In the genomic region with DNA sequence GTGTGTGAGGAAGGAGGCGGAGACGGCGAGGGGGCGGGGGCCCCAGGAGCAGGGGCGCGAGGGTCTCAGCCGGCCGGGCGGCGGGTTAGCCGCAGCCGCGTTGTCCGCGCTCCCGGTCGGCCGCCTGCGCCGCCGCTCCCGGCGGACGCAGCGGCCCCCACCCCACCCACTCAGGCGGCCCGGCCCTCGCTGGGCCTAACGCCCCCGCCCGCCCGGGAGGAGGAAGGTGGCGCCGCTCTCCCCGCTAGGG, we compare ENCODE assay signal across 1 cellular context.
TF ChIP-seq lines count a peak whose summit lies in the region.

FCHSD2 (minus strand) TSS at position 191 of the 250 bp plus-strand sequence. CDS start 441 bp downstream, outside the sequence.

TF ChIP-seq in K562, 482 proteins besides CTCF, POLR2A, EP300 and RAD21 (continued from another document and continues in another):
- peak in 1 of 2 experiments; percentile 62; a peak in 2 of 4 replicates for TF ChIP-seq UBTF (IDR thresholded peaks at IDR 0.05; ENCODE audit: borderline replicate concordance in 1 of 2, low read depth in 2 of 2, low read length in 2 of 2)
- TF ChIP-seq PHB (CRISPR knock-in tag; IDR thresholded peaks at IDR 0.05), result no peak
- TF ChIP-seq NR3C1 (CRISPR knock-in tag; IDR thresholded peaks at IDR 0.05), result no peak
- no peak for TF ChIP-seq ZKSCAN1 (IDR thresholded peaks at IDR 0.05; ENCODE audit: low read depth, low read length)
- no peak for TF ChIP-seq FUS (optimal IDR thresholded peaks at IDR 0.05; ENCODE audit: low read depth, low read length)
- TF ChIP-seq ELF4 (CRISPR knock-in tag; IDR thresholded peaks at IDR 0.05), result no peak
- no peak for TF ChIP-seq NCOA1 (IDR thresholded peaks at IDR 0.05; ENCODE audit: low read depth)
- no peak for TF ChIP-seq CHAMP1 (IDR thresholded peaks at IDR 0.05)
- TF ChIP-seq CBX5 (IDR thresholded peaks at IDR 0.05; ENCODE audit: borderline replicate concordance, low read depth), result no peak
- no peak for TF ChIP-seq USF1 (CRISPR knock-in tag; IDR thresholded peaks at IDR 0.05)
- no peak for TF ChIP-seq SIN3A (IDR thresholded peaks at IDR 0.05; ENCODE audit: borderline replicate concordance in 2 of 2, control insufficient read depth in 1 of 2, low read depth in 2 of 2, low read length in 2 of 2)
- no peak for TF ChIP-seq DDX20 (tag; IDR thresholded peaks at IDR 0.05; ENCODE audit: low read depth)
- TF ChIP-seq, protein P1, sequence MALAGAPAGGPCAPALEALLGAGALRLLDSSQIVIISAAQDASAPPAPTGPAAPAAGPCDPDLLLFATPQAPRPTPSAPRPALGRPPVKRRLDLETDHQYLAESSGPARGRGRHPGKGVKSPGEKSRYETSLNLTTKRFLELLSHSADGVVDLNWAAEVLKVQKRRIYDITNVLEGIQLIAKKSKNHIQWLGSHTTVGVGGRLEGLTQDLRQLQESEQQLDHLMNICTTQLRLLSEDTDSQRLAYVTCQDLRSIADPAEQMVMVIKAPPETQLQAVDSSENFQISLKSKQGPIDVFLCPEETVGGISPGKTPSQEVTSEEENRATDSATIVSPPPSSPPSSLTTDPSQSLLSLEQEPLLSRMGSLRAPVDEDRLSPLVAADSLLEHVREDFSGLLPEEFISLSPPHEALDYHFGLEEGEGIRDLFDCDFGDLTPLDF (CRISPR knock-in tag; IDR thresholded peaks at IDR 0.05), result no peak
- TF ChIP-seq ZSCAN32 (CRISPR knock-in tag; IDR thresholded peaks at IDR 0.05), result no peak
- no peak for TF ChIP-seq REST (CRISPR knock-in tag; IDR thresholded peaks at IDR 0.05; ENCODE audit: low read depth)
- no peak for TF ChIP-seq SIRT6 (IDR thresholded peaks at IDR 0.05; ENCODE audit: low read depth, low read length)
- TF ChIP-seq ZNF12 (CRISPR knock-in tag; IDR thresholded peaks at IDR 0.05), result no peak
- TF ChIP-seq, protein P2, sequence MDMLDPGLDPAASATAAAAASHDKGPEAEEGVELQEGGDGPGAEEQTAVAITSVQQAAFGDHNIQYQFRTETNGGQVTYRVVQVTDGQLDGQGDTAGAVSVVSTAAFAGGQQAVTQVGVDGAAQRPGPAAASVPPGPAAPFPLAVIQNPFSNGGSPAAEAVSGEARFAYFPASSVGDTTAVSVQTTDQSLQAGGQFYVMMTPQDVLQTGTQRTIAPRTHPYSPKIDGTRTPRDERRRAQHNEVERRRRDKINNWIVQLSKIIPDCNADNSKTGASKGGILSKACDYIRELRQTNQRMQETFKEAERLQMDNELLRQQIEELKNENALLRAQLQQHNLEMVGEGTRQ (CRISPR knock-in tag; IDR thresholded peaks at IDR 0.05), result no peak
- no peak for TF ChIP-seq NRF1 (conservative IDR thresholded peaks at IDR 0.05 in 1 of 2, IDR thresholded peaks at IDR 0.05 in 1 of 2)
- no peak for TF ChIP-seq ZNF583 (CRISPR knock-in tag; IDR thresholded peaks at IDR 0.05)
- TF ChIP-seq, protein P3, sequence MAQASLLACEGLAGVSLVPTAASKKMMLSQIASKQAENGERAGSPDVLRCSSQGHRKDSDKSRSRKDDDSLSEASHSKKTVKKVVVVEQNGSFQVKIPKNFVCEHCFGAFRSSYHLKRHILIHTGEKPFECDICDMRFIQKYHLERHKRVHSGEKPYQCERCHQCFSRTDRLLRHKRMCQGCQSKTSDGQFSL (CRISPR knock-in tag; IDR thresholded peaks at IDR 0.05), result no peak
- TF ChIP-seq, protein P3 (tag; IDR thresholded peaks at IDR 0.05), result 0 out of 4 replicates have a peak, but pooled peaks of 1 of the 2 experiments have one; percentile 9
- TF ChIP-seq TSC22D4 (tag; IDR thresholded peaks at IDR 0.05), result no peak
- no peak for TF ChIP-seq ZNF41 (CRISPR knock-in tag; conservative IDR thresholded peaks at IDR 0.05)
- no peak for TF ChIP-seq SNRNP70 (optimal IDR thresholded peaks at IDR 0.05; ENCODE audit: low read depth, low read length)
- 0 out of 4 replicates have a peak, but pooled peaks of 1 of the 2 experiments have one; percentile 25 for TF ChIP-seq NONO (IDR thresholded peaks at IDR 0.05; ENCODE audit: low read depth in 2 of 2, low read length in 1 of 2)
- TF ChIP-seq PHF8 (IDR thresholded peaks at IDR 0.05; ENCODE audit: borderline replicate concordance, low read length), result peak; percentile 81; the same call in 1 of the 2 replicates
- TF ChIP-seq HNRNPL (IDR thresholded peaks at IDR 0.05; ENCODE audit: low read depth, low read length), result no peak
- TF ChIP-seq, protein P4, sequence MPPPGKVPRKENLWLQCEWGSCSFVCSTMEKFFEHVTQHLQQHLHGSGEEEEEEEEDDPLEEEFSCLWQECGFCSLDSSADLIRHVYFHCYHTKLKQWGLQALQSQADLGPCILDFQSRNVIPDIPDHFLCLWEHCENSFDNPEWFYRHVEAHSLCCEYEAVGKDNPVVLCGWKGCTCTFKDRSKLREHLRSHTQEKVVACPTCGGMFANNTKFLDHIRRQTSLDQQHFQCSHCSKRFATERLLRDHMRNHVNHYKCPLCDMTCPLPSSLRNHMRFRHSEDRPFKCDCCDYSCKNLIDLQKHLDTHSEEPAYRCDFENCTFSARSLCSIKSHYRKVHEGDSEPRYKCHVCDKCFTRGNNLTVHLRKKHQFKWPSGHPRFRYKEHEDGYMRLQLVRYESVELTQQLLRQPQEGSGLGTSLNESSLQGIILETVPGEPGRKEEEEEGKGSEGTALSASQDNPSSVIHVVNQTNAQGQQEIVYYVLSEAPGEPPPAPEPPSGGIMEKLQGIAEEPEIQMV (tag; conservative IDR thresholded peaks at IDR 0.05; ENCODE audit: low read depth), result no peak
- TF ChIP-seq TFAP4 (CRISPR knock-in tag; IDR thresholded peaks at IDR 0.05; ENCODE audit: borderline replicate concordance), result no peak
- TF ChIP-seq ZBTB12 (CRISPR knock-in tag; IDR thresholded peaks at IDR 0.05), result no peak
- 0 out of 2 replicates have a peak, but pooled peaks have one; percentile 75 for TF ChIP-seq ZBTB7A (IDR thresholded peaks at IDR 0.05; ENCODE audit: borderline replicate concordance, control insufficient read depth, low read depth, low read length)
- no peak for TF ChIP-seq NR2F6 (CRISPR knock-in tag; IDR thresholded peaks at IDR 0.05)
- no peak for TF ChIP-seq NUFIP1 (IDR thresholded peaks at IDR 0.05; ENCODE audit: partially characterized antibody)
- no peak for TF ChIP-seq GTF2A2 (tag; IDR thresholded peaks at IDR 0.05)
- TF ChIP-seq POLR2H (tag; IDR thresholded peaks at IDR 0.05; ENCODE audit: low read depth), result no peak
- no peak for TF ChIP-seq ZNF77 (CRISPR knock-in tag; IDR thresholded peaks at IDR 0.05)
- TF ChIP-seq CTCFL (IDR thresholded peaks at IDR 0.05; ENCODE audit: borderline replicate concordance, insufficient read depth, low read depth, low read length, poor library complexity, severe bottlenecking), result no peak
- TF ChIP-seq ZBTB8A (IDR thresholded peaks at IDR 0.05; ENCODE audit: partially characterized antibody), result no peak
- TF ChIP-seq, protein P5, sequence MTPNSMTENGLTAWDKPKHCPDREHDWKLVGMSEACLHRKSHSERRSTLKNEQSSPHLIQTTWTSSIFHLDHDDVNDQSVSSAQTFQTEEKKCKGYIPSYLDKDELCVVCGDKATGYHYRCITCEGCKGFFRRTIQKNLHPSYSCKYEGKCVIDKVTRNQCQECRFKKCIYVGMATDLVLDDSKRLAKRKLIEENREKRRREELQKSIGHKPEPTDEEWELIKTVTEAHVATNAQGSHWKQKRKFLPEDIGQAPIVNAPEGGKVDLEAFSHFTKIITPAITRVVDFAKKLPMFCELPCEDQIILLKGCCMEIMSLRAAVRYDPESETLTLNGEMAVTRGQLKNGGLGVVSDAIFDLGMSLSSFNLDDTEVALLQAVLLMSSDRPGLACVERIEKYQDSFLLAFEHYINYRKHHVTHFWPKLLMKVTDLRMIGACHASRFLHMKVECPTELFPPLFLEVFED (CRISPR knock-in tag; conservative IDR thresholded peaks at IDR 0.05), result no peak
